ENCODE assay signal across 8 cellular contexts in the genomic region with DNA sequence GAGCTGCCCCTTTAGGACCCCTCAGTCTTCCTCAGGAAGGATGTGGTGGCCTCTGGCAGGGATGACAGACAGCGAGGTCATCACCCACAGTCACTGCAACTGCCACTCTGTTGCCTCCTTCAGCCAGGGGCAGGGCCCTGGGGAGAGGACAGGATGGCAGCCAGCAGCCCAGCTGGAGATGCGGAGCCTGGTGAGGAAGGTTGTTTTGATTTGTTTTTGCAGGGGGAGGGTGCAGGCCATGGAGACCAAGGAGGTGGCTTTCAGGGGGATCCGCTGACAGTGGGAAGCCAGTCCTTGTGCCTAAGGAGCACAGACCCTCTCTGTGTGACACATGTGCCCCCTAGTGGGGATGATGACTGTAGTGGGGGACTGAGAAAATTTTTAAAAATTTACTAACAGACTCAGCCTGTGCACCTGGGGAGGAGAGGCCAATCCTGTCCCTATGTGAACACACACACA. TPM values are rescaled to one million over a fixed set of nuclear protein-coding genes. Genes with fewer than 3 reads are reported as not detected.
A peak's percentile ranks its signal among the peaks of the same experiment; 100 is the strongest.
DNase-seq lines count a peak whose midpoint lies in the region; ATAC-seq and TF ChIP-seq lines count a peak whose summit lies in the region.

No MANE protein-coding gene starts in this region.

- POLR2A ChIA-PET in SK-N-SH (lab: Yijun Ruan, JAX) = interaction anchor here (1.0 to 5.2 kb wide), 5 partner anchors 10 to 45 kb away, joined by 3 to 245 read pairs (median 49); partner anchors contain the start of gene CYGB

- peaks cover 9% of the 10 kb centered on the region; the same call in 1 of the 2 replicates for H3K27me3 ChIP-seq in SK-N-SH (ENCODE audit: insufficient read depth)
- H3K27me3 ChIP-seq in ascending aorta = peaks cover 3% of the 10 kb centered on the region
- no peaks in the 10 kb centered on the region for H3K27me3 ChIP-seq in right cardiac atrium (ENCODE audit: control insufficient read depth, insufficient read depth)

- DNase-seq in DMS 273 treated with DMSO at 0.1 percent for 48 hours (lab: John Stamatoyannopoulos, UW) (peak; percentile 56), HuH-7 (ENCODE audit: low spot score) (peak; percentile 89), SK-N-SH (peak; percentile 83), ascending aorta (ENCODE audit: low spot score in 2 of 2) (peak in 1 of 2 donors; percentile 74), right cardiac atrium (peak in 2 of 3 donors; percentile 79 to 85), skeletal muscle cell (ENCODE audit: low read depth) (peak; percentile 49), occipital lobe (lab: John Stamatoyannopoulos, UW) (no peak), NCI-H2029 treated with DMSO at 0.1 percent for 48 hours (lab: John Stamatoyannopoulos, UW) (no peak)

- no peak overlapping the region for H2AFZ ChIP-seq in SK-N-SH (ENCODE audit: low read depth)

- peak; percentile 99 for TF ChIP-seq RAD21 in SK-N-SH (IDR thresholded peaks at IDR 0.05; ENCODE audit: low read length)

- H3K36me3 ChIP-seq in SK-N-SH (replicated peaks in 1 of 2; ENCODE audit: control insufficient read depth in 1 of 2, insufficient read depth in 2 of 2, low read length in 1 of 2) = no peaks in the 10 kb centered on the region
- no peaks in the 10 kb centered on the region for H3K36me3 ChIP-seq in ascending aorta

- CTCF ChIA-PET in SK-N-SH (lab: Yijun Ruan, JAX) = interaction anchor here (0.6 to 15.7 kb wide), 39 partner anchors 10 to 1380 kb away, joined by 3 to 679 read pairs (median 4); partner anchors contain the start of genes AANAT, CYGB, RHBDF2 and UBE2O

- H3K4me3 ChIP-seq in SK-N-SH (ENCODE audit: low read depth in 2 of 2, low read length in 1 of 2) (peak overlapping the region in 1 of 2 experiments; percentile 11; a peak in 2 of 4 replicates), ascending aorta (no peak overlapping the region), right cardiac atrium (ENCODE audit: low read length) (no peak overlapping the region), skeletal muscle cell (ENCODE audit: low read depth, low read length) (no peak overlapping the region)

- intact Hi-C loops in ascending aorta (cut with DNase I) (loop anchor here (1.0 kb wide), 1 partner anchor 24 kb away; no protein-coding TSS in a partner anchor), right cardiac atrium (cut with DNase I) (loop anchor here in 1 of 4 donors (2.0 kb wide), 1 partner anchor 24 kb away; no protein-coding TSS in a partner anchor)

- peaks cover 17% of the 10 kb centered on the region for H3F3A ChIP-seq in SK-N-SH (replicated peaks; ENCODE audit: insufficient read depth)

- H3K4me2 ChIP-seq in SK-N-SH = peak overlapping the region; percentile 68

- TF ChIP-seq CTCF in SK-N-SH (IDR thresholded peaks at IDR 0.05) (peak; percentile 92), ascending aorta (IDR thresholded peaks at IDR 0.05) (peak; percentile 46 to 74 (median 63))

- peaks cover 11% of the 10 kb centered on the region for H4K20me1 ChIP-seq in SK-N-SH (ENCODE audit: insufficient read depth)

- peaks cover 25 to 56% of the 10 kb centered on the region in 2 experiments for H3K4me1 ChIP-seq in SK-N-SH (ENCODE audit: control insufficient read depth in 1 of 2, insufficient read depth in 2 of 2, low read depth in 1 of 2, low read length in 1 of 2)
- H3K4me1 ChIP-seq in ascending aorta = no peaks in the 10 kb centered on the region
- peaks cover 32% of the 10 kb centered on the region for H3K4me1 ChIP-seq in right cardiac atrium (ENCODE audit: control insufficient read depth, insufficient read depth, low read length)

- peak in 1 of 2 experiments; percentile 7; a peak in 1 of 4 replicates for TF ChIP-seq EP300 in SK-N-SH (IDR thresholded peaks at IDR 0.05; ENCODE audit: borderline replicate concordance in 1 of 2, low read depth in 1 of 2, low read length in 1 of 2)

- H3K9me2 ChIP-seq in SK-N-SH = no peaks in the 10 kb centered on the region

- no peaks in the 10 kb centered on the region for H3K79me2 ChIP-seq in SK-N-SH (ENCODE audit: insufficient read depth)

- H3K9ac ChIP-seq in SK-N-SH = no peak overlapping the region

- H3K27ac ChIP-seq in SK-N-SH (ENCODE audit: low read depth in 2 of 2, low read length in 1 of 2) (peak overlapping the region; percentile 57 to 99), ascending aorta (no peak overlapping the region), right cardiac atrium (ENCODE audit: low read length) (peak overlapping the region; percentile 2)

- no peaks in the 10 kb centered on the region for H3K9me3 ChIP-seq in SK-N-SH
- H3K9me3 ChIP-seq in ascending aorta = no peaks in the 10 kb centered on the region
- no peaks in the 10 kb centered on the region for H3K9me3 ChIP-seq in right cardiac atrium (ENCODE audit: control insufficient read depth, low read length)

- ATAC-seq in right cardiac atrium = peak; percentile 59 to 73

- WGBS in SK-N-SH (ENCODE audit: low lambda C conversion rate) = 23% methylated on average over 3 of the region's 3 CpGs
- 27% methylated on average over 3 of the region's 3 CpGs for WGBS in right cardiac atrium

TF ChIP-seq in SK-N-SH, 30 proteins besides CTCF, POLR2A, EP300 and RAD21 (continues in another document):
- no peak for TF ChIP-seq ZBTB33 (IDR thresholded peaks at IDR 0.05; ENCODE audit: borderline replicate concordance, low read depth)
- no peak for TF ChIP-seq MAX (IDR thresholded peaks at IDR 0.05; ENCODE audit: low read depth)
- TF ChIP-seq RFX5 (IDR thresholded peaks at IDR 0.05; ENCODE audit: low read length) = 0 out of 2 replicates have a peak, but pooled peaks have one; percentile 45
- TF ChIP-seq EZH2phosphoT487 (IDR thresholded peaks at IDR 0.05; ENCODE audit: borderline replicate concordance, low read depth) = no peak
- TF ChIP-seq, protein P1, sequence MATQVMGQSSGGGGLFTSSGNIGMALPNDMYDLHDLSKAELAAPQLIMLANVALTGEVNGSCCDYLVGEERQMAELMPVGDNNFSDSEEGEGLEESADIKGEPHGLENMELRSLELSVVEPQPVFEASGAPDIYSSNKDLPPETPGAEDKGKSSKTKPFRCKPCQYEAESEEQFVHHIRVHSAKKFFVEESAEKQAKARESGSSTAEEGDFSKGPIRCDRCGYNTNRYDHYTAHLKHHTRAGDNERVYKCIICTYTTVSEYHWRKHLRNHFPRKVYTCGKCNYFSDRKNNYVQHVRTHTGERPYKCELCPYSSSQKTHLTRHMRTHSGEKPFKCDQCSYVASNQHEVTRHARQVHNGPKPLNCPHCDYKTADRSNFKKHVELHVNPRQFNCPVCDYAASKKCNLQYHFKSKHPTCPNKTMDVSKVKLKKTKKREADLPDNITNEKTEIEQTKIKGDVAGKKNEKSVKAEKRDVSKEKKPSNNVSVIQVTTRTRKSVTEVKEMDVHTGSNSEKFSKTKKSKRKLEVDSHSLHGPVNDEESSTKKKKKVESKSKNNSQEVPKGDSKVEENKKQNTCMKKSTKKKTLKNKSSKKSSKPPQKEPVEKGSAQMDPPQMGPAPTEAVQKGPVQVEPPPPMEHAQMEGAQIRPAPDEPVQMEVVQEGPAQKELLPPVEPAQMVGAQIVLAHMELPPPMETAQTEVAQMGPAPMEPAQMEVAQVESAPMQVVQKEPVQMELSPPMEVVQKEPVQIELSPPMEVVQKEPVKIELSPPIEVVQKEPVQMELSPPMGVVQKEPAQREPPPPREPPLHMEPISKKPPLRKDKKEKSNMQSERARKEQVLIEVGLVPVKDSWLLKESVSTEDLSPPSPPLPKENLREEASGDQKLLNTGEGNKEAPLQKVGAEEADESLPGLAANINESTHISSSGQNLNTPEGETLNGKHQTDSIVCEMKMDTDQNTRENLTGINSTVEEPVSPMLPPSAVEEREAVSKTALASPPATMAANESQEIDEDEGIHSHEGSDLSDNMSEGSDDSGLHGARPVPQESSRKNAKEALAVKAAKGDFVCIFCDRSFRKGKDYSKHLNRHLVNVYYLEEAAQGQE (IDR thresholded peaks at IDR 0.05; ENCODE audit: low read depth, low read length) = no peak
- no peak for TF ChIP-seq ELF1 (IDR thresholded peaks at IDR 0.05)

RNA-seq across cellular contexts. Expression of gene PRCD, which starts 7.4 kb away (rescaled TPM):
- polyA plus RNA-seq in SK-N-SH (2012; rRNA removed) = 2.2 and 5.0 TPM in 2 replicates
- polyA plus RNA-seq in SK-N-SH (2012; cell fraction: cytosol; rRNA removed) = 5.8 and 8.0 TPM in 2 replicates
- 5.6 and 13.2 TPM in 2 replicates for polyA plus RNA-seq in SK-N-SH (2012; cell fraction: nucleus; rRNA removed)
- 0.43 TPM for total RNA-seq in ascending aorta
- 10 to 100 TPM in 3 of 4 donors, 1 to 10 TPM in 1; 6.1 to 11.6 (median 10.9) TPM for total RNA-seq in right cardiac atrium
- polyA plus RNA-seq in right cardiac atrium = 9.8 TPM
- total RNA-seq in occipital lobe = 1.9 TPM

RNA-seq across cellular contexts. Expression of gene CYGB, which starts 9.7 kb away (rescaled TPM):
- 1.7 and 3.7 TPM in 2 replicates for polyA plus RNA-seq in SK-N-SH (2012; rRNA removed)
- polyA plus RNA-seq in SK-N-SH (2012; cell fraction: cytosol; rRNA removed) = 1.3 and 3.2 TPM in 2 replicates
- polyA plus RNA-seq in SK-N-SH (2012; cell fraction: nucleus; rRNA removed) = 1.1 and 1.7 TPM in 2 replicates
- total RNA-seq in ascending aorta = 60.7 TPM
- 10 to 100 TPM; 46.6 to 83.9 (median 67.3) TPM for total RNA-seq in right cardiac atrium
- 58.7 TPM for polyA plus RNA-seq in right cardiac atrium
- 1.2 TPM for total RNA-seq in occipital lobe

RNA-seq across cellular contexts. Expression of gene ST6GALNAC2, which starts 38.4 kb away (rescaled TPM):
- polyA plus RNA-seq in SK-N-SH (2012; rRNA removed) = 0.57 and 0.94 TPM in 2 replicates
- 0.44 and 0.60 TPM in 2 replicates for polyA plus RNA-seq in SK-N-SH (2012; cell fraction: cytosol; rRNA removed)
- 0.49 and 1.7 TPM in 2 replicates for polyA plus RNA-seq in SK-N-SH (2012; cell fraction: nucleus; rRNA removed)
- 15.8 TPM for total RNA-seq in ascending aorta
- 1 to 10 TPM; 4.0 to 5.8 (median 5.5) TPM for total RNA-seq in right cardiac atrium
- polyA plus RNA-seq in right cardiac atrium = 4.2 TPM
- total RNA-seq in occipital lobe = not detected

RNA-seq across cellular contexts. Expression of gene RHBDF2, which starts 46.0 kb away (rescaled TPM):
- 14.0 and 16.1 TPM in 2 replicates for polyA plus RNA-seq in SK-N-SH (2012; rRNA removed)
- 7.0 and 9.1 TPM in 2 replicates for polyA plus RNA-seq in SK-N-SH (2012; cell fraction: cytosol; rRNA removed)
- polyA plus RNA-seq in SK-N-SH (2012; cell fraction: nucleus; rRNA removed) = 51.9 and 65.9 TPM in 2 replicates
- total RNA-seq in ascending aorta = 12.7 TPM
- total RNA-seq in right cardiac atrium = 10 to 100 TPM; 10.2 to 16.4 (median 12.8) TPM
- polyA plus RNA-seq in right cardiac atrium = 11.2 TPM
- total RNA-seq in occipital lobe = 2.2 TPM

Comparison
In these comparisons a context has a peak if more than half of its experiments do, and no peak if none do; other contexts are left out.
1. DNase-seq: peak in DMS 273 treated with DMSO at 0.1 percent for 48 hours (single experiment), HuH-7 (single experiment), SK-N-SH (single experiment), right cardiac atrium (2 of 3) and skeletal muscle cell (single experiment); none in occipital lobe (single experiment) and NCI-H2029 treated with DMSO at 0.1 percent for 48 hours (single experiment).
2. H3K27ac ChIP-seq: peak in SK-N-SH (2 of 2) and right cardiac atrium (single experiment); none in ascending aorta (0 of 2).
3. RNA of gene CYGB, which starts 9.7 kb away (total RNA-seq): 46.6 to 83.9 TPM in right cardiac atrium and 60.7 TPM in ascending aorta (single experiment); 1.2 TPM in occipital lobe (single experiment); every median in the first group is over 10 times any median in the second.